In genomic region chr10:18685555-18685954, GRCh38 we compare ENCODE assay signal across 7 cellular contexts.
"Had no signal": no experiment of that assay in that cellular context is flagged by ENCODE, and none has a peak within 500 bp of the region (broad histone marks: within the 10 kb centered on the region; RNA-seq: fewer than 3 reads in every experiment).

No MANE protein-coding gene starts in this region.

- DNase-seq: IMR-90, KBM-7, KG1 had no signal

- H3K9me3 Mint-ChIP-seq: IgD-negative memory B cell had no signal

- ATAC-seq: K562 had no signal

- H3K4me3 Mint-ChIP-seq: IgD-negative memory B cell had no signal

- H3K27ac Mint-ChIP-seq: IgD-negative memory B cell had no signal

- H3K27ac ChIP-seq: HL-60, KMS-11 had no signal

- H3K4me2 ChIP-seq: KMS-11 had no signal

- H3K27me3 Mint-ChIP-seq: IgD-negative memory B cell had no signal

- H3K4me3 ChIP-seq: K562 had no signal

- H3K9ac ChIP-seq: KMS-11 had no signal

- H3K36me3 Mint-ChIP-seq: IgD-negative memory B cell had no signal
